30 cellular contexts compared by ENCODE assay signal in the genomic region with DNA sequence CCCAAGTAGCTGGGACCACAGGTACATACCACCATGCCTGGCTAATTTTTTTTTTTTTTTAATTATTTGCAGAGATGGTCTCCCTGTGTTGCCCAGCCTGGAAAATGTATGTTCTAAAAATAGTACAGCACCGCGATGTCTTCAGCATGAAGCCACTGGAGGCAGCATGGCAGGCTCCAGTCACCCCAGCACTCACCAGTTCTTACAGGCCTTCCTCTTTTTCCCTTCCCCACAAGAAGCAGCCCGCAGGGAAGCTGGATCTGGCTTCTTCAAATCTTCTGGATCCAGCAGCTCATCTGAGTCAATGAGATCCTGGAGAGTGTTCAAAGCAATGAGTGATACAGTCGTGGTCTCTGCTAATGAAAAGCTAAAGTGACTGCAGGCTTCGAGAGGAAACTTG. TPM values are rescaled to one million over a fixed set of nuclear protein-coding genes. Genes with fewer than 3 reads are reported as not detected.
"Had no signal": no experiment of that assay in that cellular context is flagged by ENCODE, and none has a peak within 500 bp of the region (broad histone marks: within the 10 kb centered on the region; RNA-seq: fewer than 3 reads in every experiment).

No MANE protein-coding gene starts in this region.

- H3K27ac Mint-ChIP-seq: nephron progenitor cell; stimulated activated naive B cell treated with anti-CD40 and anti-IgM and Interleukin-4, amounts not matched to agents 10 μg/mL and 1 μg/mL and 100 μg/mL, for 72 hours had no signal

- H3K27me3 ChIP-seq: heart left ventricle, spleen, testis, tibial nerve, upper lobe of right lung, vagina had no signal

- H3K9me3 Mint-ChIP-seq: nephron progenitor cell; stimulated activated naive B cell treated with anti-CD40 and anti-IgM and Interleukin-4, amounts not matched to agents 10 μg/mL and 1 μg/mL and 100 μg/mL, for 72 hours; stimulated activated naive CD8-positive, alpha-beta T cell treated with anti-CD3 and anti-CD28 coated beads, Interleukin-15, amount 100 ng/mL, for 72 hours had no signal

- H3K4me3 Mint-ChIP-seq: nephron progenitor cell; stimulated activated naive B cell treated with anti-CD40 and anti-IgM and Interleukin-4, amounts not matched to agents 10 μg/mL and 1 μg/mL and 100 μg/mL, for 72 hours; stimulated activated naive CD8-positive, alpha-beta T cell treated with anti-CD3 and anti-CD28 coated beads, Interleukin-15, amount 100 ng/mL, for 72 hours had no signal

- H3K9me3 ChIP-seq: heart left ventricle, spleen, testis, tibial nerve, upper lobe of right lung, vagina had no signal

- H3K4me3 ChIP-seq: heart left ventricle, lung, spleen, testis, tibial nerve, upper lobe of right lung, vagina had no signal

- H3K4me1 ChIP-seq: heart left ventricle, spleen, testis, tibial nerve, upper lobe of right lung, vagina had no signal

- H3K27me3 Mint-ChIP-seq: stimulated activated naive B cell treated with anti-CD40 and anti-IgM and Interleukin-4, amounts not matched to agents 10 μg/mL and 1 μg/mL and 100 μg/mL, for 72 hours; stimulated activated naive CD8-positive, alpha-beta T cell treated with anti-CD3 and anti-CD28 coated beads, Interleukin-15, amount 100 ng/mL, for 72 hours had no signal

- ATAC-seq: esophagus mucosa; heart left ventricle; left colon; left ventricle myocardium superior; sciatic nerve; stimulated activated naive B cell treated with anti-CD40 and anti-IgM and Interleukin-4, amounts not matched to agents 10 μg/mL and 1 μg/mL and 100 μg/mL, for 72 hours; stimulated activated naive CD8-positive, alpha-beta T cell treated with anti-CD3 and anti-CD28 coated beads, Interleukin-15, amount 100 ng/mL, for 72 hours; upper lobe of right lung had no signal

- H3K4me1 Mint-ChIP-seq: nephron progenitor cell; stimulated activated naive B cell treated with anti-CD40 and anti-IgM and Interleukin-4, amounts not matched to agents 10 μg/mL and 1 μg/mL and 100 μg/mL, for 72 hours had no signal

- DNase-seq: effector memory CD4-positive, alpha-beta T cell; heart left ventricle; hippocampal formation; left colon; left ventricle myocardium superior; mesenchymal stem cell; midbrain; nephron progenitor cell; posterior cingulate gyrus; spleen; stimulated activated CD4-positive, alpha-beta T cell treated with anti-CD3 and anti-CD28 coated beads, Interleukin-15, amount 100 ng/mL, for 24 hours; stimulated activated CD4-positive, alpha-beta T cell treated with anti-CD3 and anti-CD28 coated beads, Interleukin-1b, Interleukin-23, amount 100 ng/mL, for 48 hours; stimulated activated CD4-positive, alpha-beta T cell treated with anti-CD3 and anti-CD28 coated beads, Interleukin-4, amount 100 ng/mL, for 24 hours; stimulated activated naive B cell treated with anti-CD40 and anti-IgM and Interleukin-4, amounts not matched to agents 10 μg/mL and 1 μg/mL and 100 μg/mL, for 72 hours; stimulated activated naive CD8-positive, alpha-beta T cell treated with anti-CD3 and anti-CD28 coated beads, Interleukin-15, amount 100 ng/mL, for 72 hours; testis; upper lobe of right lung had no signal

- H3K27ac ChIP-seq: heart left ventricle, spleen, testis, tibial nerve, upper lobe of right lung, vagina had no signal

RNA-seq across cellular contexts. Expression of a gene that starts 26.4 kb away (rescaled TPM):
- total RNA-seq: fibroblast of lung, frontal cortex, glomerular endothelial cell, kidney epithelial cell, left colon, left ventricle myocardium superior, omental fat pad, pulmonary artery endothelial cell, sciatic nerve, skeletal muscle tissue, subcutaneous adipose tissue, tibial nerve, vagina had no signal
- polyA plus RNA-seq: fibroblast of lung had no signal
